8 cellular contexts compared by ENCODE assay signal in genomic region chr20:23358563-23358906, GRCh38. TPM values are rescaled to one million over a fixed set of nuclear protein-coding genes. Genes with fewer than 3 reads are reported as not detected.
DNase-seq lines count a peak whose midpoint lies in the region; ATAC-seq and TF ChIP-seq lines count a peak whose summit lies in the region.

No MANE protein-coding gene starts in this region.

- DNase-seq in BJ (ENCODE audit: low read depth) (no peak), MG63 (no peak), colonic mucosa (no peak), NCI-H1048 (lab: John Stamatoyannopoulos, UW) (no peak), NOMO-1 treated with DMSO at 0.1 percent for 48 hours (lab: John Stamatoyannopoulos, UW; ENCODE audit: unreplicated experiment) (no peak), foreskin melanocyte (no peak)
- DNase-seq in natural killer cell treated with Interleukin-12 subunit alpha and Interleukin-12 subunit beta and Interleukin-15 and Interleukin-18, amount 100 ng/mL, for 72 hours (ENCODE audit: low spot score), result no peak

- H3K4me1 Mint-ChIP-seq in natural killer cell treated with Interleukin-12 subunit alpha and Interleukin-12 subunit beta and Interleukin-15 and Interleukin-18, amount 100 ng/mL, for 72 hours (ENCODE audit: low read depth in 2 of 2), result peaks cover 16 to 39% of the 10 kb centered on the region in 2 donors

- peaks cover 11% of the 10 kb centered on the region for H3K36me3 Mint-ChIP-seq in natural killer cell treated with Interleukin-12 subunit alpha and Interleukin-12 subunit beta and Interleukin-15 and Interleukin-18, amount 100 ng/mL, for 72 hours

- no peak for ATAC-seq in natural killer cell treated with Interleukin-12 subunit alpha and Interleukin-12 subunit beta and Interleukin-15 and Interleukin-18, amount 100 ng/mL, for 72 hours
- ATAC-seq in GM18870 (IDR thresholded peaks at IDR 0.05; ENCODE audit: unreplicated experiment), result no peak

- H3K36me3 ChIP-seq in BJ (ENCODE audit: control insufficient read depth, insufficient read depth, low read length) (peaks cover 2% of the 10 kb centered on the region; the same call in 1 of the 2 replicates), MG63 (peaks cover 3% of the 10 kb centered on the region; the same call in 1 of the 2 replicates), colonic mucosa (no peaks in the 10 kb centered on the region)

- H3K27me3 Mint-ChIP-seq in natural killer cell treated with Interleukin-12 subunit alpha and Interleukin-12 subunit beta and Interleukin-15 and Interleukin-18, amount 100 ng/mL, for 72 hours, result no peaks in the 10 kb centered on the region

- peak overlapping the region; percentile 95 for H3K27ac ChIP-seq in colonic mucosa

- TF ChIP-seq CTCF in BJ (IDR thresholded peaks at IDR 0.05; ENCODE audit: insufficient read depth, low read depth, low read length) (no peak), colonic mucosa (IDR thresholded peaks at IDR 0.05) (no peak)

- H3K9me3 ChIP-seq in MG63 (no peaks in the 10 kb centered on the region), colonic mucosa (no peaks in the 10 kb centered on the region)

- H3K9me3 Mint-ChIP-seq in natural killer cell treated with Interleukin-12 subunit alpha and Interleukin-12 subunit beta and Interleukin-15 and Interleukin-18, amount 100 ng/mL, for 72 hours, result no peaks in the 10 kb centered on the region

- H3K27me3 ChIP-seq in BJ (ENCODE audit: control insufficient read depth, insufficient read depth, low read length), result no peaks in the 10 kb centered on the region
- no peaks in the 10 kb centered on the region for H3K27me3 ChIP-seq in MG63
- no peaks in the 10 kb centered on the region for H3K27me3 ChIP-seq in colonic mucosa

- intact Hi-C loops in colonic mucosa (cut with DNase I), result no loop called here

- H3K4me3 ChIP-seq in BJ (ENCODE audit: low read depth, low read length), result peak overlapping the region; percentile 77
- peak overlapping the region; percentile 69 for H3K4me3 ChIP-seq in MG63
- peak overlapping the region; percentile 61 for H3K4me3 ChIP-seq in colonic mucosa

- H3K4me3 Mint-ChIP-seq in natural killer cell treated with Interleukin-12 subunit alpha and Interleukin-12 subunit beta and Interleukin-15 and Interleukin-18, amount 100 ng/mL, for 72 hours, result peak overlapping the region; percentile 94

- CTCF ChIA-PET in BJ (lab: Yijun Ruan, JAX), result interaction anchor here (0.6 kb wide), 1 partner anchor 103 kb away, joined by 3 read pairs; no protein-coding TSS in a partner anchor

- H3K4me1 ChIP-seq in colonic mucosa, result peaks cover 12% of the 10 kb centered on the region

- H3K9ac ChIP-seq in colonic mucosa (ENCODE audit: low read depth in 2 of 2, low read length in 2 of 2), result peak overlapping the region in 1 of 2 donors; percentile 63

- peak overlapping the region; percentile 88 to 94 for H3K27ac Mint-ChIP-seq in natural killer cell treated with Interleukin-12 subunit alpha and Interleukin-12 subunit beta and Interleukin-15 and Interleukin-18, amount 100 ng/mL, for 72 hours

- POLR2A ChIA-PET in BJ (lab: Charles Lee), result interaction anchor here (0.6 kb wide), 1 partner anchor 8 kb away, joined by 6 read pairs; no protein-coding TSS in a partner anchor

RNA-seq across cellular contexts. Expression of gene GZF1, which starts 3.4 kb away (rescaled TPM):
- polyA plus RNA-seq in BJ (2011; rRNA removed), result 17.9 and 22.7 TPM in 2 replicates
- polyA minus RNA-seq in BJ (2011; rRNA and poly(A)+ RNA removed), result 40.3 and 46.3 TPM in 2 replicates
- 7.2 and 8.2 TPM in 2 replicates for total RNA-seq in MG63 (2014; rRNA removed; shearing (Covaris generic); ENCODE audit: low replicate concordance)
- 1 to 10 TPM; 8.5 to 9.6 TPM for total RNA-seq in colonic mucosa
- 10 to 100 TPM; 17.9 to 20.9 TPM for total RNA-seq in natural killer cell treated with Interleukin-12 subunit alpha and Interleukin-12 subunit beta and Interleukin-15 and Interleukin-18, amount 100 ng/mL, for 72 hours

RNA-seq across cellular contexts. Expression of gene NXT1, which starts 7.9 kb away (rescaled TPM):
- 19.2 and 24.2 TPM in 2 replicates for polyA plus RNA-seq in BJ (2011; rRNA removed)
- 7.4 and 8.7 TPM in 2 replicates for polyA minus RNA-seq in BJ (2011; rRNA and poly(A)+ RNA removed)
- 46.7 and 55.1 TPM in 2 replicates for total RNA-seq in MG63 (2014; rRNA removed; shearing (Covaris generic); ENCODE audit: low replicate concordance)
- 10 to 100 TPM; 12.4 to 16.6 TPM for total RNA-seq in colonic mucosa
- total RNA-seq in natural killer cell treated with Interleukin-12 subunit alpha and Interleukin-12 subunit beta and Interleukin-15 and Interleukin-18, amount 100 ng/mL, for 72 hours, result 10 to 100 TPM; 32.5 to 57.6 TPM
